In genomic region chr3:106176734-106177133, GRCh38 we compare ENCODE assay signal across 8 cellular contexts.
DNase-seq lines count a peak whose midpoint lies in the region; ATAC-seq, FAIRE-seq and TF ChIP-seq lines count a peak whose summit lies in the region.

No MANE protein-coding gene starts in this region.

- no peaks in the 10 kb centered on the region for H3K9me2 ChIP-seq in PC-3 (replicated peaks; ENCODE audit: low read length)

- intact Hi-C loops in activated B cell treated with CpG ODN at 0.5 μM for 24 hours (cut with micrococcal nuclease): loop anchor here (1.0 to 10.0 kb wide), 3 partner anchors 9 to 812 kb away; partner anchors contain the start of gene ALCAM
- intact Hi-C loops in PC-3 (cut with micrococcal nuclease): no loop called here

- no peak overlapping the region for H2AFZ ChIP-seq in PC-3 (ENCODE audit: low read length)

- peak overlapping the region; percentile 60 for H3K4me3 Mint-ChIP-seq in activated B cell treated with CpG ODN at 0.5 μM for 24 hours
- H3K4me3 Mint-ChIP-seq in stimulated activated naive CD8-positive, alpha-beta T cell treated with anti-CD3 and anti-CD28 coated beads, Interleukin-15, Interleukin-2, amounts not matched to agents 100 ng/mL and 50 ng/mL, for 24 hours: peak overlapping the region; percentile 67

- H3K4me2 ChIP-seq in PC-3 (ENCODE audit: low read length): no peak overlapping the region

- no peaks in the 10 kb centered on the region for H3K27me3 Mint-ChIP-seq in activated B cell treated with CpG ODN at 0.5 μM for 24 hours
- H3K27me3 Mint-ChIP-seq in stimulated activated naive CD8-positive, alpha-beta T cell treated with anti-CD3 and anti-CD28 coated beads, Interleukin-15, Interleukin-2, amounts not matched to agents 100 ng/mL and 50 ng/mL, for 24 hours: no peaks in the 10 kb centered on the region

- no peaks in the 10 kb centered on the region for H3K36me3 ChIP-seq in PC-3 (ENCODE audit: low read depth, low read length)

- TF ChIP-seq CTCF in activated B cell treated with CpG ODN at 0.5 μM for 24 hours (IDR thresholded peaks at IDR 0.05): no peak
- no peak for TF ChIP-seq CTCF in fibroblast of the aortic adventitia (IDR thresholded peaks at IDR 0.05; ENCODE audit: insufficient read depth, low read length)
- TF ChIP-seq CTCF in PC-3 (conservative IDR thresholded peaks at IDR 0.05; ENCODE audit: low read depth, low read length): no peak

- no peak overlapping the region for H3K9ac ChIP-seq in PC-3 (ENCODE audit: low read length)

- H3K4me1 Mint-ChIP-seq in activated B cell treated with CpG ODN at 0.5 μM for 24 hours: peaks cover 38% of the 10 kb centered on the region
- H3K4me1 Mint-ChIP-seq in stimulated activated naive CD8-positive, alpha-beta T cell treated with anti-CD3 and anti-CD28 coated beads, Interleukin-15, Interleukin-2, amounts not matched to agents 100 ng/mL and 50 ng/mL, for 24 hours (ENCODE audit: low read depth): peaks cover 84% of the 10 kb centered on the region

- no peaks in the 10 kb centered on the region for H3K27me3 ChIP-seq in PC-3 (ENCODE audit: low read length)

- H3K36me3 Mint-ChIP-seq in activated B cell treated with CpG ODN at 0.5 μM for 24 hours (ENCODE audit: low read depth): no peaks in the 10 kb centered on the region
- peaks cover 9% of the 10 kb centered on the region for H3K36me3 Mint-ChIP-seq in stimulated activated naive CD8-positive, alpha-beta T cell treated with anti-CD3 and anti-CD28 coated beads, Interleukin-15, Interleukin-2, amounts not matched to agents 100 ng/mL and 50 ng/mL, for 24 hours (ENCODE audit: low read depth)

- no peak for DNase-seq in GM19239 (ENCODE audit: insufficient read length, low spot score)
- no peak for DNase-seq in activated B cell treated with CpG ODN at 0.5 μM for 24 hours
- DNase-seq in fibroblast of the aortic adventitia (ENCODE audit: low read depth): peak; percentile 39
- DNase-seq in HTR-8/SVneo (ENCODE audit: insufficient read length, low spot score): no peak
- no peak for DNase-seq in PC-3
- DNase-seq in 8988T: no peak

- CTCF ChIA-PET in activated B cell treated with CpG ODN at 0.5 μM for 24 hours (lab: Charles Lee) (no interaction called here), PC-3 (lab: Charles Lee) (no interaction called here)

- no peaks in the 10 kb centered on the region for H3F3A ChIP-seq in PC-3 (ENCODE audit: low read length, unreplicated experiment)

- POLR2A ChIA-PET in activated B cell treated with CpG ODN at 0.5 μM for 24 hours (lab: Charles Lee) (interaction anchor here (0.8 kb wide), 1 partner anchor 308 kb away, joined by 3 read pairs; the partner anchor contains the start of gene CBLB), PC-3 (lab: Charles Lee; ENCODE audit: unreplicated experiment) (interaction anchor here (0.7 kb wide), 1 partner anchor 81 kb away, joined by 4 read pairs; no protein-coding TSS in a partner anchor)

- no peaks in the 10 kb centered on the region for H3K79me2 ChIP-seq in PC-3 (ENCODE audit: low read length)

- H3K4me3 ChIP-seq in fibroblast of the aortic adventitia (ENCODE audit: low read depth, low read length): no peak overlapping the region
- no peak overlapping the region for H3K4me3 ChIP-seq in PC-3 (ENCODE audit: low read length)

- no TSS peak for BruUV-seq in PC-3 (replicated peaks; lab: Mats Ljungman, UMichigan)

- no peaks in the 10 kb centered on the region for H3K9me3 ChIP-seq in PC-3 (ENCODE audit: low read length)

- no peak overlapping the region for H3K27ac ChIP-seq in PC-3 (ENCODE audit: low read length)

- peak overlapping the region; percentile 81 for H3K27ac Mint-ChIP-seq in activated B cell treated with CpG ODN at 0.5 μM for 24 hours
- H3K27ac Mint-ChIP-seq in stimulated activated naive CD8-positive, alpha-beta T cell treated with anti-CD3 and anti-CD28 coated beads, Interleukin-15, Interleukin-2, amounts not matched to agents 100 ng/mL and 50 ng/mL, for 24 hours: peak overlapping the region; percentile 95

- H4K20me1 ChIP-seq in PC-3 (ENCODE audit: low read length): no peaks in the 10 kb centered on the region

- FAIRE-seq in GM19239 (lab: Jason Lieb, UNC) (peak; percentile 100), HTR-8/SVneo (lab: Jason Lieb, UNC) (no peak)

- no peaks in the 10 kb centered on the region for H3K9me3 Mint-ChIP-seq in activated B cell treated with CpG ODN at 0.5 μM for 24 hours
- H3K9me3 Mint-ChIP-seq in stimulated activated naive CD8-positive, alpha-beta T cell treated with anti-CD3 and anti-CD28 coated beads, Interleukin-15, Interleukin-2, amounts not matched to agents 100 ng/mL and 50 ng/mL, for 24 hours: peaks cover 6% of the 10 kb centered on the region

- peak; percentile 77 for ATAC-seq in HG03135 (IDR thresholded peaks at IDR 0.05; ENCODE audit: unreplicated experiment)
- ATAC-seq in activated B cell treated with CpG ODN at 0.5 μM for 24 hours (ENCODE audit: low read depth): peak; percentile 77
- ATAC-seq in PC-3: no peak

- H3K4me1 ChIP-seq in PC-3 (ENCODE audit: insufficient read depth, low read length): no peaks in the 10 kb centered on the region
